ENCODE assay signal across 8 cellular contexts in the genomic region with DNA sequence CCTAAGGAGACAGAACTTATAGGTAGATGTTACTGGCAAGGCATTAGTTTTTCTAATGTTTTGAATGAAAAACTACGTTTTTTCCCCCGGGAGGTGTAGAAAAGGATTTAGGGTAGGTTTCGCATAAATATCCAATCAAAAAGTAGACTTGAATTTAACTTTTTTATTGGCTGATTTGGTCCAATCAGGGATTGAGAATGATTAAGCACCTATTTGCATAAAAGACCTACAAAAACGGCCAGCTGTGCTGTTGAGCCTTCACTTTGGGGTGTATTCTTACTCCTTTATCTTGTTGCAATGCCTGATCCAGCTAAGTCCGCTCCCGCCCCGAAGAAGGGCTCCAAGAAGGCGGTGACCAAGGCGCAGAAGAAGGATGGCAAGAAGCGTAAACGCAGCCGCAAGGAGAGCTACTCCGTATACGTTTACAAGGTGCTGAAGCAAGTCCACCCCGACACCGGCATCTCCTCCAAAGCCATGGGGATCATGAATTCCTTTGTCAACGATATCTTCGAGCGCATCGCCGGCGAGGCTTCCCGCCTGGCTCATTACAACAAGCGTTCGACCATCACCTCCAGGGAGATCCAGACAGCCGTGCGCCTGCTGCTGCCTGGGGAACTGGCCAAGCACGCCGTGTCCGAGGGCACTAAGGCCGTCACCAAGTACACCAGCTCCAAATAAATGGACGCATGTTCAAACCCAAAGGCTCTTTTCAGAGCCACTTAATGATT.
DNase-seq lines count a peak whose midpoint lies in the region; ATAC-seq and TF ChIP-seq lines count a peak whose summit lies in the region.

No MANE protein-coding gene starts in this region.

- H3K27me3 ChIP-seq in SK-N-SH (ENCODE audit: insufficient read depth) (no peaks in the 10 kb centered on the region), adrenal gland (no peaks in the 10 kb centered on the region), heart right ventricle (peaks cover 0 to 99% (median 83%) of the 10 kb centered on the region in 7 donors), psoas muscle (ENCODE audit: insufficient read depth in 3 of 3, low read length in 2 of 3) (peaks cover 0 to 89% (median 29%) of the 10 kb centered on the region in 3 donors)

- H3K27ac ChIP-seq in SK-N-SH (ENCODE audit: low read depth in 2 of 2, low read length in 1 of 2) (peak overlapping the region; percentile 85 to 97), adrenal gland (peak overlapping the region in 3 of 5 donors; percentile 10 to 69 (median 47)), heart right ventricle (peak overlapping the region in 1 of 10 donors; percentile 78), psoas muscle (no peak overlapping the region)

- POLR2A ChIA-PET in SK-N-SH (lab: Yijun Ruan, JAX) = interaction anchor here (0.9 to 5.4 kb wide), 20 partner anchors 9 to 1639 kb away, joined by 3 to 120 read pairs (median 5); a partner anchor contains a TSS

- H3K9ac ChIP-seq in SK-N-SH = peak overlapping the region; percentile 78

- CTCF ChIA-PET in SK-N-SH (lab: Yijun Ruan, JAX) = interaction anchor here (0.7 to 3.3 kb wide), 8 partner anchors 9 to 1544 kb away, joined by 3 to 12 read pairs (median 3); a partner anchor contains a TSS

- WGBS in SK-N-SH (ENCODE audit: low lambda C conversion rate) = 9% methylated on average over 28 of the region's 32 CpGs
- WGBS in adrenal gland, 4 donors = 0 to 3% (median 1%) methylated on average over 14 to 32 of the region's 32 CpGs
- 0% methylated on average over 32 of the region's 32 CpGs for WGBS in heart right ventricle, 2 donors
- WGBS in psoas muscle, 3 donors = 1 to 4% (median 3%) methylated on average over 32 of the region's 32 CpGs

- H3F3A ChIP-seq in SK-N-SH (replicated peaks; ENCODE audit: insufficient read depth) = peaks cover 44% of the 10 kb centered on the region

- TF ChIP-seq POLR2A in adrenal gland (IDR thresholded peaks at IDR 0.05) = peak; percentile 61 to 91

- TF ChIP-seq CTCF in SK-N-SH (IDR thresholded peaks at IDR 0.05) (no peak), adrenal gland (IDR thresholded peaks at IDR 0.05) (no peak), heart right ventricle (IDR thresholded peaks at IDR 0.05) (no peak), psoas muscle (IDR thresholded peaks at IDR 0.05) (no peak)

- TF ChIP-seq EP300 in SK-N-SH (IDR thresholded peaks at IDR 0.05; ENCODE audit: borderline replicate concordance in 1 of 2, low read depth in 1 of 2, low read length in 1 of 2) = peak in 1 of 2 experiments; percentile 65; a peak in 1 of 4 replicates

- H3K4me2 ChIP-seq in SK-N-SH = peak overlapping the region; percentile 98

- H2AFZ ChIP-seq in SK-N-SH (ENCODE audit: low read depth) = peak overlapping the region; percentile 95

- H3K9me2 ChIP-seq in SK-N-SH = no peaks in the 10 kb centered on the region

- intact Hi-C loops in adrenal gland (cut with DNase I) (no loop called here), heart right ventricle (cut with DNase I) (loop anchor here in 1 of 10 donors (2.0 kb wide), 1 partner anchor 19 kb away; a partner anchor contains a TSS), psoas muscle (cut with DNase I) (no loop called here)

- H3K79me2 ChIP-seq in SK-N-SH (ENCODE audit: insufficient read depth) = peaks cover 27% of the 10 kb centered on the region

- peaks cover 0 to 7% of the 10 kb centered on the region in 2 experiments; a peak in 3 of 4 replicates for H3K4me1 ChIP-seq in SK-N-SH (ENCODE audit: control insufficient read depth in 1 of 2, insufficient read depth in 2 of 2, low read depth in 1 of 2, low read length in 1 of 2)
- H3K4me1 ChIP-seq in adrenal gland (replicated peaks in 1 of 2) = no peaks in the 10 kb centered on the region
- H3K4me1 ChIP-seq in heart right ventricle = peaks cover 0 to 41% (median 4%) of the 10 kb centered on the region in 9 donors
- no peaks in the 10 kb centered on the region for H3K4me1 ChIP-seq in psoas muscle

- no peak for TF ChIP-seq RAD21 in SK-N-SH (IDR thresholded peaks at IDR 0.05; ENCODE audit: low read length)

- H3K9me3 ChIP-seq in SK-N-SH = no peaks in the 10 kb centered on the region
- no peaks in the 10 kb centered on the region for H3K9me3 ChIP-seq in adrenal gland (replicated peaks in 1 of 3)
- H3K9me3 ChIP-seq in heart right ventricle = no peaks in the 10 kb centered on the region
- H3K9me3 ChIP-seq in psoas muscle = no peaks in the 10 kb centered on the region

- H3K4me3 ChIP-seq in SK-N-SH (ENCODE audit: low read depth in 2 of 2, low read length in 1 of 2) = peak overlapping the region; percentile 88 to 92
- peak overlapping the region in 2 of 4 donors; percentile 40 to 61 for H3K4me3 ChIP-seq in adrenal gland
- peak overlapping the region; percentile 16 to 62 (median 46) for H3K4me3 ChIP-seq in heart right ventricle
- peak overlapping the region; percentile 54 for H3K4me3 ChIP-seq in psoas muscle

- peak; percentile 44 for DNase-seq in DMS114 treated with DMSO at 0.1 percent for 48 hours (lab: John Stamatoyannopoulos, UW; ENCODE audit: unreplicated experiment)
- DNase-seq in LHCN-M2 (ENCODE audit: low read depth) = peak; percentile 69
- DNase-seq in SK-N-SH = peak; percentile 69
- DNase-seq in adrenal gland = peak; percentile 46 to 74 (median 56)
- DNase-seq in heart right ventricle = peak; percentile 21 to 23
- peak in 1 of 2 donors; percentile 57 for DNase-seq in psoas muscle
- DNase-seq in NCI-H446 (lab: John Stamatoyannopoulos, UW) = no peak

- ATAC-seq in GM21528 (IDR thresholded peaks at IDR 0.05; ENCODE audit: low FRiP score, unreplicated experiment) (peak; percentile 54), heart right ventricle (peak in 5 of 8 donors; percentile 37 to 71 (median 54)), psoas muscle (no peak)

- no peaks in the 10 kb centered on the region for H4K20me1 ChIP-seq in SK-N-SH (ENCODE audit: insufficient read depth)

- no peaks in the 10 kb centered on the region for H3K36me3 ChIP-seq in SK-N-SH (replicated peaks in 1 of 2; ENCODE audit: control insufficient read depth in 1 of 2, insufficient read depth in 2 of 2, low read length in 1 of 2)
- H3K36me3 ChIP-seq in adrenal gland (replicated peaks in 1 of 2) = no peaks in the 10 kb centered on the region
- no peaks in the 10 kb centered on the region for H3K36me3 ChIP-seq in heart right ventricle
- no peaks in the 10 kb centered on the region for H3K36me3 ChIP-seq in psoas muscle (ENCODE audit: insufficient read depth in 1 of 2, low read depth in 1 of 2)

TF ChIP-seq in SK-N-SH, 30 proteins besides CTCF, POLR2A, EP300 and RAD21 (continues in another document):
- TF ChIP-seq FOSL2 (IDR thresholded peaks at IDR 0.05; ENCODE audit: borderline replicate concordance, low read depth) (no peak), FOXM1 (IDR thresholded peaks at IDR 0.05; ENCODE audit: low read depth) (peak; percentile 48; the same call in 1 of the 2 replicates), MXI1 (IDR thresholded peaks at IDR 0.05; ENCODE audit: low read depth, low read length) (peak; percentile 83), SIN3A (IDR thresholded peaks at IDR 0.05; ENCODE audit: borderline replicate concordance, low read depth, low read length) (peak; percentile 96; the same call in 1 of the 2 replicates), RCOR1 (IDR thresholded peaks at IDR 0.05; ENCODE audit: low read length) (no peak; the same call in 1 of the 2 replicates), TCF12 (IDR thresholded peaks at IDR 0.05) (peak; percentile 56), CHD2 (IDR thresholded peaks at IDR 0.05; ENCODE audit: low read length, partially characterized antibody) (no peak), TAF1 (IDR thresholded peaks at IDR 0.05; ENCODE audit: borderline replicate concordance, low read depth, low read length) (peak; percentile 97), JUND (IDR thresholded peaks at IDR 0.05) (peak; percentile 26), REST (IDR thresholded peaks at IDR 0.05; ENCODE audit: low read depth, low read length) (peak; percentile 79), RXRA (IDR thresholded peaks at IDR 0.05; ENCODE audit: borderline replicate concordance, low read depth) (no peak; the same call in 1 of the 2 replicates), RFX5 (IDR thresholded peaks at IDR 0.05; ENCODE audit: low read length) (no peak; the same call in 1 of the 2 replicates), NRF1 (IDR thresholded peaks at IDR 0.05; ENCODE audit: low read depth, low read length) (no peak)
- TF ChIP-seq, protein P1, sequence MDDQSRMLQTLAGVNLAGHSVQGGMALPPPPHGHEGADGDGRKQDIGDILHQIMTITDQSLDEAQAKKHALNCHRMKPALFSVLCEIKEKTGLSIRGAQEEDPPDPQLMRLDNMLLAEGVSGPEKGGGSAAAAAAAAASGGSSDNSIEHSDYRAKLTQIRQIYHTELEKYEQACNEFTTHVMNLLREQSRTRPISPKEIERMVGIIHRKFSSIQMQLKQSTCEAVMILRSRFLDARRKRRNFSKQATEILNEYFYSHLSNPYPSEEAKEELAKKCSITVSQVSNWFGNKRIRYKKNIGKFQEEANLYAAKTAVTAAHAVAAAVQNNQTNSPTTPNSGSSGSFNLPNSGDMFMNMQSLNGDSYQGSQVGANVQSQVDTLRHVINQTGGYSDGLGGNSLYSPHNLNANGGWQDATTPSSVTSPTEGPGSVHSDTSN (IDR thresholded peaks at IDR 0.05) = peak; percentile 37; the same call in 1 of the 2 replicates

Comparison
In these comparisons a context has a peak if more than half of its experiments do, and no peak if none do; other contexts are left out.
1. DNase-seq: peak in DMS114 treated with DMSO at 0.1 percent for 48 hours (single experiment), LHCN-M2 (single experiment), SK-N-SH (single experiment), adrenal gland (7 of 7) and heart right ventricle (2 of 2); none in NCI-H446 (0 of 2).
2. ATAC-seq: peak in GM21528 (single experiment) and heart right ventricle (5 of 8); none in psoas muscle (0 of 4).